In genomic region chr2:235055891-235056516, GRCh38 we compare ENCODE assay signal across 9 cellular contexts.
DNase-seq lines count a peak whose midpoint lies in the region; TF ChIP-seq lines count a peak whose summit lies in the region.
"Had no signal": no experiment of that assay in that cellular context is flagged by ENCODE, and none has a peak within 500 bp of the region (broad histone marks: within the 10 kb centered on the region; RNA-seq: fewer than 3 reads in every experiment).

No MANE protein-coding gene starts in this region.

- H3K27ac ChIP-seq in RWPE1 (no peak overlapping the region), right atrium auricular region (peak overlapping the region in 1 of 2 donors; percentile 23), transverse colon (no peak overlapping the region)

- WGBS in transverse colon (ENCODE audit: low coverage in 1 of 2), 2 donors: 20 to 80% methylated on average over 2 to 12 of the region's 12 CpGs

- TF ChIP-seq EP300 in transverse colon (IDR thresholded peaks at IDR 0.05; ENCODE audit: low read depth): no peak

- H3K9me3 ChIP-seq in right atrium auricular region (no peaks in the 10 kb centered on the region), transverse colon (no peaks in the 10 kb centered on the region)

- intact Hi-C loops in transverse colon (cut with DNase I; ENCODE audit: low total_unique reads): no loop called here

- POLR2A ChIA-PET in RWPE1 (lab: Yijun Ruan, JAX; ENCODE audit: low non-redundant PET): no interaction called here

- H3K4me3 ChIP-seq in right atrium auricular region (no peak overlapping the region), transverse colon (no peak overlapping the region)

- in situ Hi-C loops in transverse colon (cut with MboI; ENCODE audit: low pct_ligation_motif_present in 1 of 4, low pct_unique_long_range_greater_than_20kb in 1 of 4, low sequenced_read_pairs in 3 of 4): no loop called here

- no peaks in the 10 kb centered on the region for H3K27me3 ChIP-seq in right atrium auricular region
- H3K27me3 ChIP-seq in transverse colon: no peaks in the 10 kb centered on the region

- no peak for TF ChIP-seq POLR2A in transverse colon (IDR thresholded peaks at IDR 0.05)

- CTCF ChIA-PET in RWPE1 (lab: Yijun Ruan, JAX): interaction anchor here (0.5 to 0.7 kb wide), 7 partner anchors 8 to 857 kb away, joined by 3 to 4 read pairs (median 3); no protein-coding TSS in a partner anchor

- peaks cover 0 to 10% of the 10 kb centered on the region in 2 donors for H3K4me1 ChIP-seq in right atrium auricular region
- peaks cover 4 to 14% (median 8%) of the 10 kb centered on the region in 4 donors for H3K4me1 ChIP-seq in transverse colon

- 0 out of 2 replicates have a peak, but pooled peaks have one; percentile 15 for TF ChIP-seq CTCF in RWPE1 (conservative IDR thresholded peaks at IDR 0.05; ENCODE audit: low read depth)
- peak; percentile 16 to 77 for TF ChIP-seq CTCF in right atrium auricular region (IDR thresholded peaks at IDR 0.05)
- TF ChIP-seq CTCF in transverse colon (IDR thresholded peaks at IDR 0.05): peak; percentile 47 to 72 (median 65)

- DNase-seq in NOMO-1 treated with DMSO at 0.1 percent for 48 hours (lab: John Stamatoyannopoulos, UW; ENCODE audit: unreplicated experiment) (peak; percentile 4), NOMO-1 (lab: John Stamatoyannopoulos, UW; ENCODE audit: unreplicated experiment in 2 of 2) (no peak), RWPE1 (ENCODE audit: low spot score) (peak; percentile 71), right atrium auricular region (ENCODE audit: low spot score) (no peak), transverse colon (no peak), DMS79 treated with DMSO at 0.1 percent for 48 hours (lab: John Stamatoyannopoulos, UW) (no peak), GM19238 (ENCODE audit: insufficient read length, low spot score) (no peak)
- no peak for DNase-seq in activated T-cell treated with anti-CD3 and anti-CD28 coated beads, Interleukin-2, amount 50 U/mL, for 1 hour
- DNase-seq: DMS79 had no signal

- peaks cover 20% of the 10 kb centered on the region for H3K36me3 ChIP-seq in right atrium auricular region
- H3K36me3 ChIP-seq in transverse colon: no peaks in the 10 kb centered on the region

Comparison
In these comparisons a context has a peak if more than half of its experiments do, and no peak if none do; other contexts are left out.
1. DNase-seq: peak in NOMO-1 treated with DMSO at 0.1 percent for 48 hours (single experiment) and RWPE1 (single experiment); none in NOMO-1 (0 of 2), right atrium auricular region (single experiment), transverse colon (single experiment), DMS79 treated with DMSO at 0.1 percent for 48 hours (single experiment), GM19238 (single experiment) and activated T-cell treated with anti-CD3 and anti-CD28 coated beads, Interleukin-2, amount 50 U/mL, for 1 hour (single experiment).
2. CTCF ChIP-seq: peak in every context shown above with its lines; median percentile 65 in transverse colon; 46 in right atrium auricular region; 15 in RWPE1.